ENCODE assay signal across 25 cellular contexts in genomic region chr7:99840136-99840869, GRCh38. TPM values are rescaled to one million over a fixed set of nuclear protein-coding genes. Genes with fewer than 3 reads are reported as not detected.
A peak's percentile ranks its signal among the peaks of the same experiment; 100 is the strongest.
DNase-seq lines count a peak whose midpoint lies in the region; ATAC-seq and TF ChIP-seq lines count a peak whose summit lies in the region.
"Had no signal": no experiment of that assay in that cellular context is flagged by ENCODE, and none has a peak within 500 bp of the region (broad histone marks: within the 10 kb centered on the region; RNA-seq: fewer than 3 reads in every experiment).

No MANE protein-coding gene starts in this region.

- H3K9ac ChIP-seq in HUES6 (ENCODE audit: low read length) = no peak overlapping the region

- H3K27me3 Mint-ChIP-seq in activated CD4-positive, alpha-beta T cell treated with anti-CD3 and anti-CD28 coated beads for 36 hours = no peaks in the 10 kb centered on the region

- ATAC-seq in activated CD4-positive, alpha-beta T cell treated with anti-CD3 and anti-CD28 coated beads for 36 hours = no peak
- ATAC-seq: activated T-cell treated with anti-CD3 and anti-CD28 coated beads, Interleukin-2, amount 50 U/mL, for 72 hours; HepG2; stimulated activated effector memory CD8-positive, alpha-beta T cell treated with anti-CD3 and anti-CD28 coated beads, Interleukin-12 subunit alpha, Interleukin-12 subunit beta, amount 100 ng/mL, for 72 hours had no signal

- H3K27ac Mint-ChIP-seq in activated CD4-positive, alpha-beta T cell treated with anti-CD3 and anti-CD28 coated beads for 36 hours = no peak overlapping the region
- H3K27ac Mint-ChIP-seq: activated naive CD4-positive, alpha-beta T cell treated with anti-CD3 and anti-CD28 coated beads for 36 hours; activated T-cell treated with anti-CD3 and anti-CD28 coated beads, Interleukin-2, amount 50 U/mL, for 72 hours; CD8-positive, alpha-beta memory T cell; HFFc6; stimulated activated effector memory CD8-positive, alpha-beta T cell treated with anti-CD3 and anti-CD28 coated beads, Interleukin-12 subunit alpha, Interleukin-12 subunit beta, amount 100 ng/mL, for 72 hours had no signal

- H3K27ac ChIP-seq in HUES6 (ENCODE audit: low read depth, low read length) (peak overlapping the region; percentile 1; the same call in 1 of the 2 replicates), epithelial cell of prostate (peak overlapping the region; percentile 41), prostate gland (peak overlapping the region; percentile 18 to 23)
- H3K27ac ChIP-seq: ascending aorta, neutrophil, thoracic aorta had no signal

- no peak overlapping the region for H3K4me3 Mint-ChIP-seq in activated CD4-positive, alpha-beta T cell treated with anti-CD3 and anti-CD28 coated beads for 36 hours
- H3K4me3 Mint-ChIP-seq: activated naive CD4-positive, alpha-beta T cell treated with anti-CD3 and anti-CD28 coated beads for 36 hours; activated T-cell treated with anti-CD3 and anti-CD28 coated beads, Interleukin-2, amount 50 U/mL, for 72 hours; CD8-positive, alpha-beta memory T cell; HFFc6; stimulated activated effector memory CD8-positive, alpha-beta T cell treated with anti-CD3 and anti-CD28 coated beads, Interleukin-12 subunit alpha, Interleukin-12 subunit beta, amount 100 ng/mL, for 72 hours had no signal

- no peak for TF ChIP-seq POLR2A in prostate gland (IDR thresholded peaks at IDR 0.05)

- TF ChIP-seq CTCF in prostate gland (IDR thresholded peaks at IDR 0.05) = no peak

- 72% methylated on average over 3 of the region's 3 CpGs for WGBS in prostate gland

- H3K36me3 ChIP-seq in HUES6 (ENCODE audit: control insufficient read depth, insufficient read depth, low read length) (no peaks in the 10 kb centered on the region), prostate gland (no peaks in the 10 kb centered on the region)
- H3K36me3 ChIP-seq: ascending aorta, neutrophil, thoracic aorta had no signal

- DNase-seq in NCI-H69 (lab: John Stamatoyannopoulos, UW) = peak; percentile 47
- no peak for DNase-seq in epithelial cell of prostate (ENCODE audit: low read depth, low spot score)
- no peak for DNase-seq in prostate gland (ENCODE audit: low spot score)
- no peak for DNase-seq in NCI-H446 treated with DMSO at 0.1 percent for 48 hours (lab: John Stamatoyannopoulos, UW)
- no peak for DNase-seq in activated CD4-positive, alpha-beta T cell treated with anti-CD3 and anti-CD28 coated beads for 36 hours
- no peak for DNase-seq in NCI-H2196 treated with DMSO at 0.1 percent for 48 hours (lab: John Stamatoyannopoulos, UW; ENCODE audit: unreplicated experiment)
- DNase-seq: activated CD4-positive, alpha-beta T cell treated with anti-CD3 and anti-CD28 coated beads for 1 hour; activated naive CD4-positive, alpha-beta T cell treated with anti-CD3 and anti-CD28 coated beads for 36 hours; activated T-cell treated with anti-CD3 and anti-CD28 coated beads, Interleukin-2, amount 50 U/mL, for 72 hours; CD8-positive, alpha-beta memory T cell; central memory CD4-positive, alpha-beta T cell; HFFc6; Right ventricle myocardium superior; SW 1271 had no signal

- H3K4me3 ChIP-seq in HUES6 (ENCODE audit: low read depth, low read length) (no peak overlapping the region), prostate gland (no peak overlapping the region)
- H3K4me3 ChIP-seq: ascending aorta, thoracic aorta had no signal

- H3K27me3 ChIP-seq in HUES6 (ENCODE audit: control insufficient read depth, insufficient read depth, low read length) (no peaks in the 10 kb centered on the region), prostate gland (replicated peaks; ENCODE audit: insufficient read depth) (no peaks in the 10 kb centered on the region)
- H3K27me3 ChIP-seq: ascending aorta, neutrophil had no signal

- no peaks in the 10 kb centered on the region for H3K9me3 Mint-ChIP-seq in activated CD4-positive, alpha-beta T cell treated with anti-CD3 and anti-CD28 coated beads for 36 hours (ENCODE audit: low read depth)
- H3K9me3 Mint-ChIP-seq: activated naive CD4-positive, alpha-beta T cell treated with anti-CD3 and anti-CD28 coated beads for 36 hours; activated T-cell treated with anti-CD3 and anti-CD28 coated beads, Interleukin-2, amount 50 U/mL, for 72 hours; CD8-positive, alpha-beta memory T cell; HFFc6; stimulated activated effector memory CD8-positive, alpha-beta T cell treated with anti-CD3 and anti-CD28 coated beads, Interleukin-12 subunit alpha, Interleukin-12 subunit beta, amount 100 ng/mL, for 72 hours had no signal

- H3K4me1 ChIP-seq in HUES6 (ENCODE audit: control insufficient read depth, insufficient read depth, low read length) = peaks cover 43% of the 10 kb centered on the region
- no peaks in the 10 kb centered on the region for H3K4me1 ChIP-seq in prostate gland (replicated peaks)
- H3K4me1 ChIP-seq: ascending aorta had no signal

- H3K4me1 Mint-ChIP-seq in activated CD4-positive, alpha-beta T cell treated with anti-CD3 and anti-CD28 coated beads for 36 hours = peaks cover 10% of the 10 kb centered on the region
- H3K4me1 Mint-ChIP-seq: stimulated activated effector memory CD8-positive, alpha-beta T cell treated with anti-CD3 and anti-CD28 coated beads, Interleukin-12 subunit alpha, Interleukin-12 subunit beta, amount 100 ng/mL, for 72 hours had no signal

- intact Hi-C loops in prostate gland (cut with DNase I) = no loop called here
- intact Hi-C loops in activated CD4-positive, alpha-beta T cell treated with anti-CD3 and anti-CD28 coated beads for 36 hours (cut with DNase I, micrococcal nuclease) = no loop called here

- POLR2A ChIA-PET in activated CD4-positive, alpha-beta T cell treated with anti-CD3 and anti-CD28 coated beads for 36 hours (lab: Charles Lee) = no interaction called here

- CTCF ChIA-PET in activated CD4-positive, alpha-beta T cell treated with anti-CD3 and anti-CD28 coated beads for 36 hours (lab: Charles Lee) = interaction anchor here (0.6 to 1.7 kb wide), 11 partner anchors 10 to 326 kb away, joined by 3 to 6 read pairs (median 3); no protein-coding TSS in a partner anchor

- H3K36me3 Mint-ChIP-seq in activated CD4-positive, alpha-beta T cell treated with anti-CD3 and anti-CD28 coated beads for 36 hours (ENCODE audit: low read depth) = no peaks in the 10 kb centered on the region
- H3K36me3 Mint-ChIP-seq: stimulated activated effector memory CD8-positive, alpha-beta T cell treated with anti-CD3 and anti-CD28 coated beads, Interleukin-12 subunit alpha, Interleukin-12 subunit beta, amount 100 ng/mL, for 72 hours had no signal

- no peaks in the 10 kb centered on the region for H3K9me3 ChIP-seq in HUES6 (ENCODE audit: control insufficient read depth, insufficient read depth, low read depth, low read length)
- no peaks in the 10 kb centered on the region for H3K9me3 ChIP-seq in prostate gland
- H3K9me3 ChIP-seq: ascending aorta, neutrophil, thoracic aorta had no signal

RNA-seq across cellular contexts. Expression of gene CYP3A43, which starts 12.5 kb away (rescaled TPM):
- total RNA-seq in prostate gland = 10 to 100 TPM in 1 of 2 donors, under 1 TPM in 1; 0.45 to 14.3 TPM
- total RNA-seq in activated CD4-positive, alpha-beta T cell treated with anti-CD3 and anti-CD28 coated beads for 36 hours = under 1 TPM in 1 of 2 experiments, not detected in 1; 0.09 TPM
- total RNA-seq: activated CD8-positive, alpha-beta memory T cell treated with anti-CD3 and anti-CD28 coated beads for 36 hours; activated naive CD4-positive, alpha-beta T cell treated with anti-CD3 and anti-CD28 coated beads for 36 hours; ascending aorta; CD8-positive, alpha-beta memory T cell; frontal cortex; HFFc6; myocyte; pulmonary artery endothelial cell; Right ventricle myocardium superior had no signal

RNA-seq across cellular contexts. Expression of gene OR2AE1, which starts 36.5 kb away (rescaled TPM):
- total RNA-seq in prostate gland = not detected
- total RNA-seq in activated CD4-positive, alpha-beta T cell treated with anti-CD3 and anti-CD28 coated beads for 36 hours = not detected
- total RNA-seq: activated CD8-positive, alpha-beta memory T cell treated with anti-CD3 and anti-CD28 coated beads for 36 hours; activated naive CD4-positive, alpha-beta T cell treated with anti-CD3 and anti-CD28 coated beads for 36 hours; ascending aorta; frontal cortex; HepG2; HFFc6; myocyte; Right ventricle myocardium superior had no signal

RNA-seq across cellular contexts. Expression of gene CYP3A4, which starts 56.3 kb away (rescaled TPM):
- total RNA-seq in prostate gland = not detected
- not detected for total RNA-seq in activated CD4-positive, alpha-beta T cell treated with anti-CD3 and anti-CD28 coated beads for 36 hours
- total RNA-seq: activated CD8-positive, alpha-beta memory T cell treated with anti-CD3 and anti-CD28 coated beads for 36 hours; activated naive CD4-positive, alpha-beta T cell treated with anti-CD3 and anti-CD28 coated beads for 36 hours; activated T-cell treated with anti-CD3 and anti-CD28 coated beads, Interleukin-2, amount 50 U/mL, for 72 hours; ascending aorta; CD8-positive, alpha-beta memory T cell; frontal cortex; HFFc6; NCI-H460; pulmonary artery endothelial cell; thoracic aorta had no signal
